ENCODE assay signal across 14 cellular contexts in the genomic region with DNA sequence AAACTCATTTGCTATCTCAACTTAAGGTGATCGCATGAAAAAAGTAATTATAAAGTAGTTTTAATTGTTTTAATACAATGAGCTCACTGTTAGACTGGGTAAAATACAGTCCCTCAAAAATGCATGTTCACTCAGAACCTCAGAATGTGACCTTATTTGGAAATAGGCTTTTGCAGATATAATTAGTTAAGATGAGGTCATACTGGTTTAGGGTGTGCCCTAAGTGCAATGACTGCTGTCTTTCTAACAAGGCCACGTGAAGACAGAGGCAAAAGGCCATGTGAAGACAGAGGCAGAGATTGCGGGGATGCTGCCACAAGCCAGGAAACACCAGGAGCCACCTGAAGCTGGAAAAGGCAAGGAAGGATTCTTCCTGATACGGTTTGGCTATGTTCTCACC.
"Had no signal": no experiment of that assay in that cellular context is flagged by ENCODE, and none has a peak within 500 bp of the region (broad histone marks: within the 10 kb centered on the region; RNA-seq: fewer than 3 reads in every experiment).

No MANE protein-coding gene starts in this region.

- H3K4me1 ChIP-seq: ascending aorta, colonic mucosa, neural progenitor cell, pancreas, testis had no signal

- H3K4me2 ChIP-seq: neural progenitor cell had no signal

- H3K27ac ChIP-seq: ascending aorta, colonic mucosa, neural progenitor cell, pancreas, skin epidermis, testis had no signal

- H3K9ac ChIP-seq: neural progenitor cell had no signal

- DNase-seq: activated CD4-positive, alpha-beta T cell treated with anti-CD3 and anti-CD28 coated beads, Interleukin-2, amount 10 ng/mL, durations not matched to agents 24 days and 14 days; activated naive CD4-positive, alpha-beta T cell treated with Interleukin-2 at 50 U/mL for 16 hours; activated naive CD8-positive, alpha-beta T cell treated with anti-CD3 and anti-CD28 coated beads, Interleukin-2, amount 50 U/mL, for 24 hours; colonic mucosa; effector memory CD4-positive, alpha-beta T cell; pancreas; retina; stimulated activated CD4-positive, alpha-beta T cell treated with anti-CD3 and anti-CD28 coated beads, Interleukin-4, amount 100 ng/mL, for 4 hours; stimulated activated naive CD8-positive, alpha-beta T cell treated with anti-CD3 and anti-CD28 coated beads, Interleukin-15, amount 100 ng/mL, for 72 hours; T1000; testis had no signal

- H3K36me3 ChIP-seq: ascending aorta, colonic mucosa, neural progenitor cell, pancreas had no signal

- H3K27me3 ChIP-seq: ascending aorta, colonic mucosa, neural progenitor cell, pancreas, testis had no signal

- H3K4me3 ChIP-seq: ascending aorta, colonic mucosa, neural progenitor cell, pancreas, skin epidermis, testis had no signal

- H3K9me3 ChIP-seq: ascending aorta, colonic mucosa, pancreas, testis had no signal

- H2AFZ ChIP-seq: neural progenitor cell had no signal
